Comparison of ENCODE assay signal across 19 cellular contexts in genomic region chr1:19981170-19981506, GRCh38. TPM values are rescaled to one million over a fixed set of nuclear protein-coding genes. Genes with fewer than 3 reads are reported as not detected.
DNase-seq lines count a peak whose midpoint lies in the region; ATAC-seq and TF ChIP-seq lines count a peak whose summit lies in the region.
"Had no signal": no experiment of that assay in that cellular context is flagged by ENCODE, and none has a peak within 500 bp of the region (broad histone marks: within the 10 kb centered on the region; RNA-seq: fewer than 3 reads in every experiment).

No MANE protein-coding gene starts in this region.

- H3K36me3 ChIP-seq in right atrium auricular region (no peaks in the 10 kb centered on the region), parathyroid adenoma (ENCODE audit: control insufficient read depth, insufficient read depth, low read length) (no peaks in the 10 kb centered on the region)
- H3K36me3 ChIP-seq: BE2C had no signal

- no peak for DNase-seq in Right ventricle myocardium superior
- DNase-seq in cardiac septum (ENCODE audit: low spot score) = no peak
- DNase-seq in right atrium auricular region (ENCODE audit: low spot score) = no peak
- no peak for DNase-seq in anterior cingulate cortex (lab: John Stamatoyannopoulos, UW)
- DNase-seq in activated CD4-positive, alpha-beta T cell treated with anti-CD3 and anti-CD28 coated beads, Interleukin-2, amount 50 U/mL, for 4 hours = no peak
- DNase-seq: 8988T; BE2C; CD8-positive, alpha-beta memory T cell; GDM1; HFFc6; IMR-90; Karpas-422; MM.1S; NCI-H1105; NCI-H2227 treated with DMSO at 0.1 percent for 48 hours; PC-9 had no signal

- peak overlapping the region; percentile 39 for H3K4me2 ChIP-seq in parathyroid adenoma (ENCODE audit: low read length)
- H3K4me2 ChIP-seq: PC-9 had no signal

- ATAC-seq in Right ventricle myocardium superior (ENCODE audit: poor library complexity) (peak; percentile 4), GM21515 (IDR thresholded peaks at IDR 0.05; ENCODE audit: unreplicated experiment) (no peak), HG03175 (IDR thresholded peaks at IDR 0.05; ENCODE audit: unreplicated experiment) (no peak)

- H3K27me3 ChIP-seq in right atrium auricular region (no peaks in the 10 kb centered on the region), parathyroid adenoma (ENCODE audit: control insufficient read depth, insufficient read depth, low read length) (no peaks in the 10 kb centered on the region)
- H3K27me3 ChIP-seq: BE2C had no signal

- H2AFZ ChIP-seq in parathyroid adenoma = peak overlapping the region; percentile 53
- H2AFZ ChIP-seq: PC-9 had no signal

- H3K4me3 ChIP-seq in right atrium auricular region = no peak overlapping the region
- H3K4me3 ChIP-seq in parathyroid adenoma (ENCODE audit: low read depth, low read length) = no peak overlapping the region
- H3K4me3 ChIP-seq: PC-9 had no signal

- TF ChIP-seq CTCF in right atrium auricular region (IDR thresholded peaks at IDR 0.05) (no peak), parathyroid adenoma (IDR thresholded peaks at IDR 0.05) (no peak)

- no peaks in the 10 kb centered on the region for H3K79me2 ChIP-seq in parathyroid adenoma

- intact Hi-C loops in Right ventricle myocardium superior (cut with DNase I) = no loop called here
- intact Hi-C loops in cardiac septum (cut with DNase I) = no loop called here

- H3K9ac ChIP-seq in parathyroid adenoma = no peak overlapping the region

- H3K9me3 ChIP-seq in right atrium auricular region (no peaks in the 10 kb centered on the region), parathyroid adenoma (ENCODE audit: control insufficient read depth, low read length) (no peaks in the 10 kb centered on the region)
- H3K9me3 ChIP-seq: BE2C had no signal

- H3K27ac ChIP-seq in right atrium auricular region (peak overlapping the region; percentile 48 to 59), parathyroid adenoma (peak overlapping the region; percentile 65)
- H3K27ac ChIP-seq: PC-9 had no signal

- H3K4me1 ChIP-seq in right atrium auricular region (peaks cover 0 to 31% of the 10 kb centered on the region in 2 donors), parathyroid adenoma (peaks cover 4% of the 10 kb centered on the region)
- H3K4me1 ChIP-seq: BE2C had no signal

RNA-seq across cellular contexts. Expression of gene PLA2G2A, which starts 1.7 kb away (rescaled TPM):
- total RNA-seq in Right ventricle myocardium superior (154 TPM), cardiac septum (59.6 TPM), right atrium auricular region (1,000 to 10,000 TPM in 1 of 2 donors, 100 to 1,000 TPM in 1; 185 to 1,320 TPM)
- total RNA-seq: CD8-positive, alpha-beta memory T cell; HFFc6; IMR-90; PC-9 had no signal

RNA-seq across cellular contexts. Expression of gene PLA2G2E, which starts 57.7 kb away (rescaled TPM):
- total RNA-seq in Right ventricle myocardium superior (not detected), cardiac septum (not detected), right atrium auricular region (not detected)
- total RNA-seq: CD8-positive, alpha-beta memory T cell; HFFc6; IMR-90; PC-9 had no signal
